In the genomic region with DNA sequence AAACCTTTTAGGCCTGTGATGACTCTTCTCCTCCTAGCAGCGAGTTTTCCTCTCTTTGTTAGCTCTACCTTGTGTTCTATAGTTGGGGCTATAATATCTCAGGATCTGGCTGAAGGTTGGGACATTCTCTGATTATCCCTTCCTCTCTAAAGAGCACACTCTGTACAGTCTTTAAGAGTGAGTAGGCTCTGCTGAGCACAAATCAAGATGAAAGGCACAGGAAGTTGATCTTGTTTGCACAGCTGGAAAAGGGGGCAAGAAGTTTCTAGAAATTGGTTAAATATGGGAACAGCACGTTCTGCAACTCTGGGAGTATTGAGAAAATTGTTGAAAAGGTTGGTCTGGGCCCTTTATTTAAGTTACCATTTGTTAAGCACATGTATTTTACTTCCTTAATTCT, we compare ENCODE assay signal across 30 cellular contexts.
DNase-seq lines count a peak whose midpoint lies in the region; ATAC-seq and TF ChIP-seq lines count a peak whose summit lies in the region.
"Had no signal": no experiment of that assay in that cellular context is flagged by ENCODE, and none has a peak within 500 bp of the region (broad histone marks: within the 10 kb centered on the region; RNA-seq: fewer than 3 reads in every experiment).

No MANE protein-coding gene starts in this region.

- H3K4me1 ChIP-seq in RWPE2 (ENCODE audit: insufficient read depth, poor library complexity, severe bottlenecking) (no peaks in the 10 kb centered on the region), smooth muscle cell (ENCODE audit: low read depth) (no peaks in the 10 kb centered on the region), SJCRH30 (no peaks in the 10 kb centered on the region), neural progenitor cell (no peaks in the 10 kb centered on the region)
- H3K4me1 ChIP-seq: right lobe of liver had no signal

- no peak overlapping the region for H3K4me2 ChIP-seq in smooth muscle cell
- no peak overlapping the region for H3K4me2 ChIP-seq in neural progenitor cell
- H3K4me2 ChIP-seq: hepatocyte, PC-9 had no signal

- TF ChIP-seq CTCF in RWPE2 (IDR thresholded peaks at IDR 0.05; ENCODE audit: poor library complexity, severe bottlenecking) (no peak), choroid plexus epithelial cell (conservative IDR thresholded peaks at IDR 0.05; ENCODE audit: low read depth, low read length) (no peak), kidney epithelial cell (IDR thresholded peaks at IDR 0.05; ENCODE audit: insufficient read depth, low read length, poor library complexity, severe bottlenecking) (no peak), smooth muscle cell (IDR thresholded peaks at IDR 0.05; ENCODE audit: borderline replicate concordance, insufficient read depth, poor library complexity, severe bottlenecking) (no peak), neural progenitor cell (IDR thresholded peaks at IDR 0.05) (no peak)

- no peaks in the 10 kb centered on the region for H3K36me3 Mint-ChIP-seq in neural progenitor cell
- H3K36me3 Mint-ChIP-seq: memory B cell had no signal

- DNase-seq in RWPE2 (ENCODE audit: low spot score) (no peak), choroid plexus epithelial cell (ENCODE audit: low read depth) (peak; percentile 75), kidney epithelial cell (ENCODE audit: low read depth) (peak; percentile 4), smooth muscle cell (lab: John Stamatoyannopoulos, UW; ENCODE audit: unreplicated experiment) (no peak), SJCRH30 (no peak), neural progenitor cell (ENCODE audit: low spot score) (no peak)
- no peak for DNase-seq in stimulated activated CD4-positive, alpha-beta T cell treated with anti-CD3 and anti-CD28 coated beads, Interleukin-15, amount 100 ng/mL, for 24 hours
- DNase-seq: activated CD4-positive, alpha-beta T cell treated with anti-CD3 and anti-CD28 coated beads, Interleukin-2, amount 10 ng/mL, durations not matched to agents 7 days and 5 days; activated effector memory CD4-positive, alpha-beta T cell treated with Interleukin-2 at 50 U/mL for 16 hours; activated T-cell treated with anti-CD3 and anti-CD28 coated beads, Interleukin-2, amount 50 U/mL, for 1 hour; COR-L47; gastrocnemius medialis; HCEC 1CT; Kasumi-1; left cardiac atrium; NCI-H146; PC-9; right lobe of liver; SHP77 treated with DMSO at 0.1 percent for 48 hours; stimulated activated CD4-positive, alpha-beta T cell treated with anti-CD3 and anti-CD28 coated beads, Interleukin-4, amount 100 ng/mL, for 4 hours; SW 1271; T1000 had no signal

- H3K36me3 ChIP-seq in RWPE2 (ENCODE audit: low read depth) (no peaks in the 10 kb centered on the region), kidney epithelial cell (ENCODE audit: control insufficient read depth, insufficient read depth, low read length) (no peaks in the 10 kb centered on the region), smooth muscle cell (ENCODE audit: low read depth) (peaks cover 3% of the 10 kb centered on the region), SJCRH30 (no peaks in the 10 kb centered on the region), neural progenitor cell (no peaks in the 10 kb centered on the region)
- H3K36me3 ChIP-seq: gastrocnemius medialis, right lobe of liver, tibial nerve had no signal

- no peaks in the 10 kb centered on the region for H3F3A ChIP-seq in smooth muscle cell (ENCODE audit: low read depth)
- no peaks in the 10 kb centered on the region for H3F3A ChIP-seq in neural progenitor cell (ENCODE audit: low read depth)

- no peak overlapping the region for H3K9ac ChIP-seq in smooth muscle cell (ENCODE audit: low read depth)
- H3K9ac ChIP-seq in neural progenitor cell = no peak overlapping the region

- ATAC-seq in RWPE2 (ENCODE audit: low read depth) = peak; percentile 25; the same call in 1 of the 3 replicates
- ATAC-seq: activated naive CD4-positive, alpha-beta T cell treated with anti-CD3 and anti-CD28 coated beads, Interleukin-2, amount 50 U/mL, for 72 hours; esophagus mucosa; gastrocnemius medialis; HepG2; right lobe of liver had no signal

- H3K27me3 ChIP-seq in RWPE2 (ENCODE audit: insufficient read depth, poor library complexity, severe bottlenecking) (peaks cover 7% of the 10 kb centered on the region), kidney epithelial cell (ENCODE audit: control insufficient read depth, insufficient read depth, low read length) (no peaks in the 10 kb centered on the region), smooth muscle cell (ENCODE audit: low read depth) (no peaks in the 10 kb centered on the region), SJCRH30 (no peaks in the 10 kb centered on the region), neural progenitor cell (no peaks in the 10 kb centered on the region)
- H3K27me3 ChIP-seq: gastrocnemius medialis, hepatocyte, right lobe of liver, tibial nerve had no signal

- no peak overlapping the region for H3K4me3 Mint-ChIP-seq in neural progenitor cell
- H3K4me3 Mint-ChIP-seq: activated CD4-positive, alpha-beta T cell treated with anti-CD3 and anti-CD28 coated beads, Interleukin-2, amount 10 ng/mL, durations not matched to agents 7 days and 5 days; memory B cell had no signal

- peaks cover 4% of the 10 kb centered on the region for H3K9me3 Mint-ChIP-seq in neural progenitor cell

- H3K79me2 ChIP-seq in smooth muscle cell (ENCODE audit: low read depth) = no peaks in the 10 kb centered on the region
- no peaks in the 10 kb centered on the region for H3K79me2 ChIP-seq in neural progenitor cell (ENCODE audit: low read depth)
- H3K79me2 ChIP-seq: hepatocyte had no signal

- peaks cover 5% of the 10 kb centered on the region for H3K27me3 Mint-ChIP-seq in neural progenitor cell (ENCODE audit: insufficient read depth, low read depth)
- H3K27me3 Mint-ChIP-seq: activated CD4-positive, alpha-beta T cell treated with anti-CD3 and anti-CD28 coated beads, Interleukin-2, amount 10 ng/mL, durations not matched to agents 7 days and 5 days; memory B cell; progenitor cell of endocrine pancreas had no signal

- peak overlapping the region; percentile 47 for H2AFZ ChIP-seq in smooth muscle cell (ENCODE audit: low read depth)
- no peak overlapping the region for H2AFZ ChIP-seq in neural progenitor cell (replicated peaks)
- H2AFZ ChIP-seq: hepatocyte, PC-9 had no signal

- no peak overlapping the region for H3K4me3 ChIP-seq in RWPE2 (ENCODE audit: severe bottlenecking)
- H3K4me3 ChIP-seq in choroid plexus epithelial cell (ENCODE audit: low read depth, low read length) = no peak overlapping the region
- H3K4me3 ChIP-seq in kidney epithelial cell (ENCODE audit: low read depth, low read length) = no peak overlapping the region
- H3K4me3 ChIP-seq in smooth muscle cell = no peak overlapping the region
- H3K4me3 ChIP-seq in SJCRH30 = no peak overlapping the region
- no peak overlapping the region for H3K4me3 ChIP-seq in neural progenitor cell
- H3K4me3 ChIP-seq: gastrocnemius medialis, hepatocyte, PC-9, right lobe of liver, tibial nerve had no signal

- H3K27ac Mint-ChIP-seq in neural progenitor cell = no peak overlapping the region
- H3K27ac Mint-ChIP-seq: activated CD4-positive, alpha-beta T cell treated with anti-CD3 and anti-CD28 coated beads, Interleukin-2, amount 10 ng/mL, durations not matched to agents 7 days and 5 days; activated naive CD4-positive, alpha-beta T cell treated with anti-CD3 and anti-CD28 coated beads, Interleukin-2, amount 50 U/mL, for 72 hours; memory B cell; progenitor cell of endocrine pancreas had no signal

- H4K20me1 ChIP-seq in smooth muscle cell (ENCODE audit: low read depth) = no peaks in the 10 kb centered on the region
- no peaks in the 10 kb centered on the region for H4K20me1 ChIP-seq in neural progenitor cell (ENCODE audit: low read depth)

- WGBS in smooth muscle cell (ENCODE audit: low lambda C conversion rate) = 71% methylated on average over 2 of the region's 2 CpGs

- H3K4me1 Mint-ChIP-seq in neural progenitor cell = peaks cover 3% of the 10 kb centered on the region
- H3K4me1 Mint-ChIP-seq: activated CD4-positive, alpha-beta T cell treated with anti-CD3 and anti-CD28 coated beads, Interleukin-2, amount 10 ng/mL, durations not matched to agents 7 days and 5 days; memory B cell had no signal

- H3K27ac ChIP-seq in RWPE2 (ENCODE audit: poor library complexity, severe bottlenecking) = no peak overlapping the region
- no peak overlapping the region for H3K27ac ChIP-seq in smooth muscle cell (ENCODE audit: low read depth)
- H3K27ac ChIP-seq in SJCRH30 = no peak overlapping the region
- no peak overlapping the region for H3K27ac ChIP-seq in neural progenitor cell
- H3K27ac ChIP-seq: C4-2B, gastrocnemius medialis, hepatocyte, PC-9, right lobe of liver had no signal

- H3K9me3 ChIP-seq in RWPE2 (ENCODE audit: severe bottlenecking) = no peaks in the 10 kb centered on the region
- peaks cover 3% of the 10 kb centered on the region for H3K9me3 ChIP-seq in smooth muscle cell (replicated peaks; ENCODE audit: low read depth)
- peaks cover 6% of the 10 kb centered on the region; the same call in 1 of the 2 replicates for H3K9me3 ChIP-seq in SJCRH30 (replicated peaks)
- no peaks in the 10 kb centered on the region for H3K9me3 ChIP-seq in neural progenitor cell (ENCODE audit: low read depth)
- H3K9me3 ChIP-seq: gastrocnemius medialis, right lobe of liver, tibial nerve had no signal

Comparison
In these comparisons a context has a peak if more than half of its experiments do, and no peak if none do; other contexts are left out.
1. DNase-seq: peak in choroid plexus epithelial cell (single experiment) and kidney epithelial cell (single experiment); none in RWPE2 (single experiment), smooth muscle cell (single experiment), SJCRH30 (0 of 2), stimulated activated CD4-positive, alpha-beta T cell treated with anti-CD3 and anti-CD28 coated beads, Interleukin-15, amount 100 ng/mL, for 24 hours (single experiment) and neural progenitor cell (single experiment).